ENCODE assay signal across 29 cellular contexts in the genomic region with DNA sequence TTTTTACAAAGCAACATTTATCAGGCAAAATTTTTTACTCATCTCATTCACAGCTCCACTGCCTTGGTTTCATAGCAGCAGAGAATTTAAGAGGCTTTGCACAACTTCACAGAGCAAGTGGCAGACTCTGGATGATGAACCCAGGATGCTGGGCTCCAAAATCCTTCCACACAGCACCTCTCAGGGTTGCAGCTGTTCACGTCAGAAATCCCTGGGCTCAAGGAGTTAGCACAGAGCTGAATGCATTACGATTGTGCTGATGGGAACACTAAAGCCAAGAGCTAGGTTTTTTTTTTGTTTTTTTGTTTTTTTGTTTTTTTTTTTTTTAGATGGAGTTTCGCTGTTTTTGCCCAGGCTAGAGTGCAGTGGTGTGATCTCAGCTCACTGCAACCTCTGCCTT. TPM values are rescaled to one million over a fixed set of nuclear protein-coding genes. Genes with fewer than 3 reads are reported as not detected.
"Had no signal": no experiment of that assay in that cellular context is flagged by ENCODE, and none has a peak within 500 bp of the region (broad histone marks: within the 10 kb centered on the region; RNA-seq: fewer than 3 reads in every experiment).

No MANE protein-coding gene starts in this region.

- H3K27me3 ChIP-seq: testis had no signal

- ATAC-seq: natural killer cell treated with Interleukin-12 subunit alpha and Interleukin-12 subunit beta and Interleukin-15 and Interleukin-18, amount 100 ng/mL, for 72 hours; right cardiac atrium; sciatic nerve; stimulated activated memory B cell treated with anti-CD40 and anti-IgM and Interleukin-4, amounts not matched to agents 10 μg/mL and 1 μg/mL and 100 μg/mL, for 72 hours; stimulated activated naive CD8-positive, alpha-beta T cell treated with anti-CD3 and anti-CD28 coated beads, Interleukin-15, amount 100 ng/mL, for 72 hours; stimulated activated naive CD8-positive, alpha-beta T cell treated with anti-CD3 and anti-CD28 coated beads, Interleukin-15, Interleukin-2, amounts not matched to agents 100 U/mL and 50 U/mL, for 24 hours had no signal

- H2AFZ ChIP-seq: parathyroid adenoma had no signal

- H3K36me3 ChIP-seq: neutrophil, ovary, transverse colon, upper lobe of right lung, uterus had no signal

- H3K9me3 ChIP-seq: neutrophil, ovary, psoas muscle, suprapubic skin, testis, tibial artery, transverse colon, upper lobe of right lung, uterus had no signal

- H3K27ac ChIP-seq: neutrophil, ovary, parathyroid adenoma, psoas muscle, suprapubic skin, testis, tibial artery, transverse colon, upper lobe of right lung, uterus had no signal

- H3K9ac ChIP-seq: parathyroid adenoma had no signal

- H3K79me2 ChIP-seq: parathyroid adenoma had no signal

- DNase-seq: naive B cell; nephron progenitor cell; posterior cingulate gyrus; psoas muscle; small intestine; stimulated activated CD4-positive, alpha-beta T cell treated with anti-CD3 and anti-CD28 coated beads, Interleukin-4, amount 100 ng/mL, for 4 hours; substantia nigra; tibial artery; transverse colon; upper lobe of right lung; uterus had no signal

- H3K4me1 ChIP-seq: parathyroid adenoma, psoas muscle had no signal

- H3K4me3 ChIP-seq: ovary, psoas muscle, suprapubic skin, testis, tibial artery, transverse colon, upper lobe of right lung, uterus had no signal

RNA-seq across cellular contexts. Expression of a gene that starts 2.4 kb away (rescaled TPM):
- total RNA-seq: naive thymus-derived CD8-positive, alpha-beta T cell; natural killer cell treated with Interleukin-12 subunit alpha and Interleukin-12 subunit beta and Interleukin-15 and Interleukin-18, amount 100 ng/mL, for 72 hours; neural crest cell; omental fat pad; ovary; progenitor cell of endocrine pancreas; psoas muscle; renal cortical epithelial cell; right cardiac atrium; sciatic nerve; skeletal muscle tissue; transverse colon; upper lobe of right lung; urinary bladder; uterus had no signal
- polyA plus RNA-seq: ovary, psoas muscle, right cardiac atrium, urinary bladder had no signal
